ENCODE assay signal across 8 cellular contexts in the genomic region with DNA sequence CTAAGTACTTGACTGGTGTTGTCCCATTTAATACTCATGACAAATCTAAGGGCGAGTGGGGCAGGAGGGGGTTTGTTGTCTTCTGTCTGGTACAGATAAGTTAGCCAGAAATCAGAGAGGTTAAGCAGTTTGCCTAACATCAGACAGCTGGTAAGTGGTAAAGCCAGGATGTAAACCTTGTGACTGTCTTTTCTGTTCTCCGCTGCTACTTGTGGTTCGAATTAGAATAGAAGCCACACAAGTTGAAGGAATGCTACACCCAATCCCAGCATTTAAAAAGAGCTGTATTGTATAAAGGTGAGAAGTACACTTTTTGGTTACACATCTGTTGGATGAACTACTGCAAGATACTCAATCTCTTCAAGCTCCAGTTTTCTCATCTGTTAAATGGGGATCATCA.
"Had no signal": no experiment of that assay in that cellular context is flagged by ENCODE, and none has a peak within 500 bp of the region (broad histone marks: within the 10 kb centered on the region; RNA-seq: fewer than 3 reads in every experiment).

No MANE protein-coding gene starts in this region.

- H3K36me3 ChIP-seq: HAP-1 had no signal

- H3K4me3 Mint-ChIP-seq: HFFc6 had no signal

- DNase-seq: GOT3, H7, HFFc6, IMR-90, KG1 had no signal

- H3K4me1 ChIP-seq: HAP-1 had no signal

- H3K4me3 ChIP-seq: HAP-1, K562 had no signal

- ATAC-seq: HCT116, K562 had no signal

- H3K9me3 ChIP-seq: HAP-1 had no signal
